19 cellular contexts compared by ENCODE assay signal in the genomic region with DNA sequence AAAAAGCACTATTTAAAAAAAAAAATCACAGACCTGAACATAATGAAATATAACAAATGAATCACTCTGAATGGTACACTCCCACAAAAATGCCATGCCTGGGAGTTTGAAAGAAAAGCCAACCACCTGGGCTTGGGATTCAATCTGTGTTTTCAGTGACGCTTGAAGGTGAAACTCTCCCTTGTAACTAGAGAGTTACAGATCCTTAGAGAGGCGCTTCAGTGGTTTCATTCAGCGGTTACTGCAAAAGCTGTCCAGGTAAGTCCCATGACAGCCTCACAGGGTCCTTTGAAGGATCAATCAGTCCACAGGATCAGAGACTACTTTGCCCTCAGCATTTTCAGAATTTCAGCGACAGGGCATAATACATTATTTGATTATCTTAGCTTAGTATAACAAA.
DNase-seq lines count a peak whose midpoint lies in the region; ATAC-seq and TF ChIP-seq lines count a peak whose summit lies in the region.
"Had no signal": no experiment of that assay in that cellular context is flagged by ENCODE, and none has a peak within 500 bp of the region (broad histone marks: within the 10 kb centered on the region; RNA-seq: fewer than 3 reads in every experiment).

No MANE protein-coding gene starts in this region.

- intact Hi-C loops in HCT116 (cut with micrococcal nuclease): no loop called here
- intact Hi-C loops in prostate gland (cut with DNase I): no loop called here
- intact Hi-C loops in upper lobe of right lung (cut with DNase I): no loop called here

- peak overlapping the region; percentile 95 for H2BK120ac ChIP-seq in trophoblast cell (ENCODE audit: insufficient read depth, low read length, poor library complexity)

- no peak for TF ChIP-seq POLR2A in HCT116 (IDR thresholded peaks at IDR 0.05; ENCODE audit: borderline replicate concordance, extremely low read depth, insufficient read depth, insufficient read length)
- TF ChIP-seq POLR2A in prostate gland (IDR thresholded peaks at IDR 0.05): no peak

- H3K9me3 ChIP-seq in HCT116 (ENCODE audit: control insufficient read depth in 1 of 2, insufficient read depth in 1 of 2, low read depth in 1 of 2, low read length in 2 of 2) (no peaks in the 10 kb centered on the region), trophoblast cell (ENCODE audit: insufficient read depth, low read depth, low read length) (no peaks in the 10 kb centered on the region), prostate gland (no peaks in the 10 kb centered on the region), upper lobe of right lung (no peaks in the 10 kb centered on the region)
- H3K9me3 ChIP-seq: BLaER1 had no signal

- peak overlapping the region in 1 of 2 experiments; percentile 16; a peak in 1 of 4 replicates for H3K4me3 ChIP-seq in HCT116 (replicated peaks in 1 of 2; ENCODE audit: low read depth in 1 of 2, low read length in 2 of 2)
- no peak overlapping the region for H3K4me3 ChIP-seq in trophoblast cell (ENCODE audit: low read depth, low read length)
- H3K4me3 ChIP-seq in prostate gland: no peak overlapping the region
- H3K4me3 ChIP-seq in upper lobe of right lung: no peak overlapping the region
- H3K4me3 ChIP-seq: BLaER1, GM12878, GM23338 had no signal

- WGBS in trophoblast cell (ENCODE audit: extremely low coverage, insufficient coverage, insufficient read length): no CpG with 5 or more reads among the region's 4 CpGs
- 92% methylated on average over 4 of the region's 4 CpGs for WGBS in prostate gland

- H3K23ac ChIP-seq in trophoblast cell (ENCODE audit: low read length): no peak overlapping the region

- H3K4me2 ChIP-seq in HCT116 (ENCODE audit: low read length): peak overlapping the region; percentile 52
- peak overlapping the region; percentile 38 for H3K4me2 ChIP-seq in trophoblast cell (ENCODE audit: low read length)
- H3K4me2 ChIP-seq: BLaER1, GM23338 had no signal

- H3K79me1 ChIP-seq in trophoblast cell (ENCODE audit: low read length): peaks cover 14% of the 10 kb centered on the region

- H4K91ac ChIP-seq in trophoblast cell (ENCODE audit: low read depth, low read length): peak overlapping the region; percentile 70

- H3K27ac ChIP-seq in HCT116 (ENCODE audit: low read depth, low read length) (peak overlapping the region; percentile 95), trophoblast cell (ENCODE audit: low read depth, low read length) (peak overlapping the region; percentile 69), prostate gland (no peak overlapping the region), upper lobe of right lung (no peak overlapping the region)
- H3K27ac ChIP-seq: 22Rv1, BLaER1, C4-2B had no signal

- ATAC-seq in HCT116: peak; percentile 67
- no peak for ATAC-seq in upper lobe of right lung
- ATAC-seq: CD8-positive, alpha-beta T cell; GM12878; GM23338 had no signal

- peak overlapping the region; percentile 84 for H2BK5ac ChIP-seq in trophoblast cell (ENCODE audit: low read depth, low read length, poor library complexity)

- H3K79me2 ChIP-seq in HCT116 (ENCODE audit: insufficient read depth, low read length) (peaks cover 25% of the 10 kb centered on the region; the same call in 1 of the 2 replicates), trophoblast cell (ENCODE audit: control insufficient read depth, insufficient read depth, low read length, poor library complexity) (no peaks in the 10 kb centered on the region)

- CTCF ChIA-PET in HCT116 (lab: Charles Lee): interaction anchor here (1.2 to 2.7 kb wide), 2 partner anchors 20 to 630 kb away, joined by 3 to 6 read pairs; no protein-coding TSS in a partner anchor

- BruUV-seq in HCT116 (replicated peaks; lab: Mats Ljungman, UMichigan): no TSS peak

- RAD21 ChIA-PET in HCT116 (lab: Charles Lee; ENCODE audit: low non-redundant PET in 1 of 2, low total read pairs in 2 of 2, uncharacterized antibody in 2 of 2, unreplicated experiment in 2 of 2): interaction anchor here in 1 of 2 experiments (0.9 to 1.0 kb wide), 2 partner anchors 84 to 255 kb away, joined by 3 to 4 read pairs; no protein-coding TSS in a partner anchor

- H2AFZ ChIP-seq in HCT116 (ENCODE audit: low read depth, low read length, poor library complexity, severe bottlenecking): no peak overlapping the region
- H2AFZ ChIP-seq in trophoblast cell (ENCODE audit: insufficient read depth, low read length, poor library complexity): no peak overlapping the region
- H2AFZ ChIP-seq: GM23338 had no signal

- H3K4me1 ChIP-seq in HCT116 (ENCODE audit: control insufficient read depth in 1 of 2, insufficient read depth in 2 of 2, low read length in 2 of 2): peaks cover 46 to 78% of the 10 kb centered on the region in 2 experiments
- peaks cover 7 to 9% of the 10 kb centered on the region in 2 experiments for H3K4me1 ChIP-seq in trophoblast cell (ENCODE audit: control insufficient read depth in 1 of 2, insufficient read depth in 2 of 2, low read length in 2 of 2)
- no peaks in the 10 kb centered on the region for H3K4me1 ChIP-seq in prostate gland (replicated peaks)
- H3K4me1 ChIP-seq in upper lobe of right lung: no peaks in the 10 kb centered on the region
- H3K4me1 ChIP-seq: BLaER1 had no signal

- H3K36me3 ChIP-seq in HCT116 (ENCODE audit: control insufficient read depth in 1 of 2, insufficient read depth in 2 of 2, low read length in 2 of 2) (peaks cover 0 to 15% of the 10 kb centered on the region in 2 experiments; a peak in 2 of 4 replicates), trophoblast cell (ENCODE audit: control insufficient read depth in 1 of 2, insufficient read depth in 2 of 2, low read length in 2 of 2) (no peaks in the 10 kb centered on the region), prostate gland (no peaks in the 10 kb centered on the region), upper lobe of right lung (no peaks in the 10 kb centered on the region)
- H3K36me3 ChIP-seq: BLaER1 had no signal

- no peak overlapping the region for H4K8ac ChIP-seq in trophoblast cell (ENCODE audit: low read depth, low read length)

- H3K4ac ChIP-seq in trophoblast cell (ENCODE audit: low read depth, low read length): no peak overlapping the region

- H3K14ac ChIP-seq in trophoblast cell (ENCODE audit: low read length): no peak overlapping the region

- peak overlapping the region; percentile 42 for H3K9ac ChIP-seq in HCT116 (ENCODE audit: low read length)
- no peak overlapping the region for H3K9ac ChIP-seq in trophoblast cell (ENCODE audit: low read length)
- H3K9ac ChIP-seq: BLaER1 had no signal

- no peak overlapping the region for H4K12ac ChIP-seq in trophoblast cell (ENCODE audit: low read depth, low read length)

- H4K20me1 ChIP-seq in HCT116 (ENCODE audit: insufficient read depth): no peaks in the 10 kb centered on the region
- H4K20me1 ChIP-seq: BLaER1 had no signal

- no peaks in the 10 kb centered on the region for H3K27me3 ChIP-seq in HCT116 (ENCODE audit: insufficient read depth, low read length)
- H3K27me3 ChIP-seq in trophoblast cell (ENCODE audit: insufficient read depth, low read length): no peaks in the 10 kb centered on the region
- H3K27me3 ChIP-seq in prostate gland (replicated peaks; ENCODE audit: insufficient read depth): no peaks in the 10 kb centered on the region
- no peaks in the 10 kb centered on the region for H3K27me3 ChIP-seq in upper lobe of right lung
- H3K27me3 ChIP-seq: BLaER1 had no signal

- TF ChIP-seq RAD21 in HCT116 (IDR thresholded peaks at IDR 0.05; ENCODE audit: low read depth): no peak

- POLR2A ChIA-PET in HCT116 (lab: Charles Lee): interaction anchor here (1.6 to 2.5 kb wide), 2 partner anchors 13 to 37 kb away, joined by 3 to 14 read pairs; no protein-coding TSS in a partner anchor

- TF ChIP-seq CTCF in HCT116 (IDR thresholded peaks at IDR 0.05 in 2 of 3, conservative IDR thresholded peaks at IDR 0.05 in 1 of 3; ENCODE audit: borderline replicate concordance in 1 of 3, insufficient read depth in 1 of 3, low read depth in 2 of 3, low read length in 2 of 3) (no peak), prostate gland (IDR thresholded peaks at IDR 0.05) (no peak), upper lobe of right lung (IDR thresholded peaks at IDR 0.05) (no peak)

- no peak overlapping the region for H2BK12ac ChIP-seq in trophoblast cell (ENCODE audit: low read length)

- no peak for DNase-seq in HCT116 (ENCODE audit: low read depth, low spot score)
- DNase-seq in left kidney (ENCODE audit: low read depth, low spot score): peak; percentile 76
- no peak for DNase-seq in trophoblast cell
- DNase-seq in prostate gland (ENCODE audit: low spot score): no peak
- DNase-seq in upper lobe of right lung: no peak
- no peak for DNase-seq in epidermal melanocyte (ENCODE audit: insufficient read length, low spot score)
- DNase-seq: Caco-2; CD4-positive, CD25-positive, alpha-beta regulatory T cell; CD8-positive, alpha-beta T cell; DMS79; EL; GDM1; H9; HFFc6 had no signal

- no peaks in the 10 kb centered on the region for H3K9me2 ChIP-seq in HCT116 (ENCODE audit: insufficient read depth)

- H3K18ac ChIP-seq in trophoblast cell (ENCODE audit: low read length): no peak overlapping the region

- H2AK5ac ChIP-seq in trophoblast cell (ENCODE audit: low read length): no peak overlapping the region

TF ChIP-seq in HCT116, 20 proteins besides CTCF, POLR2A, EP300 and RAD21:
- peak; percentile 27; the same call in 1 of the 2 replicates for TF ChIP-seq POLR2AphosphoS5 (IDR thresholded peaks at IDR 0.05; ENCODE audit: low read depth, low read length)
- no peak for TF ChIP-seq JUND (IDR thresholded peaks at IDR 0.05)
- peak; percentile 44 for TF ChIP-seq TCF7L2 (IDR thresholded peaks at IDR 0.05; ENCODE audit: borderline replicate concordance, extremely low read depth, insufficient read depth, insufficient read length)

Comparison
In these comparisons a context has a peak if more than half of its experiments do, and no peak if none do; other contexts are left out.
1. H3K27ac ChIP-seq: peak in HCT116 (single experiment) and trophoblast cell (single experiment); none in prostate gland (0 of 2) and upper lobe of right lung (single experiment).